8 cellular contexts compared by ENCODE assay signal in the genomic region with DNA sequence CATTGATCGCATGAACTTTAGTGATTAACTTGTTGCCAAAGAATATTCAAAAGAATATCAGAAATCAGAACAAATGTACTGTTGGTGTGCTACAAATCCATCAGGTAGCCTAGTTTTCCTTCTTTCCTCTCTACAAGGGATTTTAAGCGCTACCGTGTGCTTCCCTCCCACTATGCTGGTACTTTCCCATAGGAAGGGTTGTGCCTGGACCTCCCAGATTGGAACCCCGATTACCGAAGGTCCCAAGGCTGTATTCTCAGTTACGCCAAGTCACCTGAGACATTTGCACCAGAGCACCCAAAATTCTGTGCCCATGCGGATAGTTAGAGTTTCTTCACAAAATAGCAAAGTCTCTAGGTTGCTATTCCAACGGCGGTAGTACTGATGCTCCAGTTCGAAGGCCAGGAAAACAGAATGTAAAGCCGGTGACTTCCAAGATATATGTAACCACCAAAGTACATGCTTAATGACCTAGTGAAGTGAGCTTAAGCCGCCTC. TPM values are rescaled to one million over a fixed set of nuclear protein-coding genes. Genes with fewer than 3 reads are reported as not detected.
DNase-seq lines count a peak whose midpoint lies in the region; ATAC-seq and TF ChIP-seq lines count a peak whose summit lies in the region.

No MANE protein-coding gene starts in this region.

- peaks cover 25% of the 10 kb centered on the region for H3K4me1 Mint-ChIP-seq in MCF 10A (ENCODE audit: insufficient read depth, unreplicated experiment)

- intact Hi-C loops in MCF 10A (cut with micrococcal nuclease) = loop anchor here (1.0 to 2.0 kb wide), 3 partner anchors 55 to 201 kb away; no protein-coding TSS in a partner anchor

- peak overlapping the region; percentile 91 for H3K4me3 Mint-ChIP-seq in MCF 10A (ENCODE audit: unreplicated experiment)

- peak overlapping the region; percentile 91 for H3K4me3 ChIP-seq in mesodermal cell (ENCODE audit: extremely low read depth, insufficient read depth, low read length, poor library complexity, severe bottlenecking)

- H3K36me3 ChIP-seq in mesodermal cell (ENCODE audit: control insufficient read depth, insufficient read depth, low read length) = peaks cover 14% of the 10 kb centered on the region

- peak; percentile 46 for DNase-seq in NCI-H2171 treated with DMSO at 0.1 percent for 48 hours (lab: John Stamatoyannopoulos, UW)
- DNase-seq in NCI-H2171 (lab: John Stamatoyannopoulos, UW) = no peak
- no peak for DNase-seq in MCF 10A (ENCODE audit: unreplicated experiment)
- DNase-seq in putamen (ENCODE audit: low spot score) = no peak
- no peak for DNase-seq in NCI-H1694 treated with DMSO at 0.1 percent for 48 hours (lab: John Stamatoyannopoulos, UW)

- no peak for TF ChIP-seq CTCF in MCF 10A (IDR thresholded peaks at IDR 0.05; ENCODE audit: unreplicated experiment)

- ATAC-seq in HG03571 (IDR thresholded peaks at IDR 0.05; ENCODE audit: unreplicated experiment) = peak; percentile 0
- ATAC-seq in GM21515 (IDR thresholded peaks at IDR 0.05; ENCODE audit: unreplicated experiment) = no peak

- no peaks in the 10 kb centered on the region for H3K27me3 Mint-ChIP-seq in MCF 10A (ENCODE audit: insufficient read depth, unreplicated experiment)

- H3K9me3 ChIP-seq in mesodermal cell (ENCODE audit: control insufficient read depth, low read length) = no peaks in the 10 kb centered on the region

- peaks cover 17% of the 10 kb centered on the region for H3K36me3 Mint-ChIP-seq in MCF 10A (ENCODE audit: insufficient read depth, unreplicated experiment)

- CTCF ChIA-PET in MCF 10A (lab: Yijun Ruan, JAX) = interaction anchor here (0.7 to 5.0 kb wide), 11 partner anchors 10 to 294 kb away, joined by 3 to 44 read pairs (median 6); no protein-coding TSS in a partner anchor

- H3K9me3 Mint-ChIP-seq in MCF 10A (ENCODE audit: unreplicated experiment) = no peaks in the 10 kb centered on the region

- POLR2A ChIA-PET in MCF 10A (lab: Yijun Ruan, JAX) = interaction anchor here (0.7 to 4.5 kb wide), 27 partner anchors 11 to 378 kb away, joined by 3 to 62 read pairs (median 4); a partner anchor contains a TSS

- peak overlapping the region; percentile 88 for H3K27ac Mint-ChIP-seq in MCF 10A (ENCODE audit: low read depth, unreplicated experiment)

- TSS peak; percentile 82 for BruUV-seq in MCF 10A (replicated peaks; lab: Mats Ljungman, UMichigan)

- H3K4me1 ChIP-seq in mesodermal cell (ENCODE audit: control insufficient read depth, insufficient read depth, low read length, poor library complexity, severe bottlenecking) = peaks cover 9% of the 10 kb centered on the region

- 0 to 6% methylated on average over 10 to 12 of the region's 12 CpGs for WGBS in mesodermal cell (ENCODE audit: insufficient coverage in 2 of 2), 2 experiments

- no peak overlapping the region for H3K27ac ChIP-seq in mesodermal cell (ENCODE audit: low read depth, low read length, severe bottlenecking)

RNA-seq across cellular contexts. Expression of a gene that starts 23.4 kb away (rescaled TPM):
- 0.54 and 1.6 TPM in 2 replicates for total RNA-seq in MCF 10A (2022)
- 5.2 TPM for polyA plus RNA-seq in mesodermal cell (2013, experiment 1 of 2)
- polyA plus RNA-seq in mesodermal cell (2013, experiment 2 of 2) = 9.4 TPM
